Comparison of ENCODE assay signal across 13 cellular contexts in genomic region chr1:149942207-149942606, GRCh38. TPM values are rescaled to one million over a fixed set of nuclear protein-coding genes. Genes with fewer than 3 reads are reported as not detected.
DNase-seq lines count a peak whose midpoint lies in the region; ATAC-seq and TF ChIP-seq lines count a peak whose summit lies in the region.
"Had no signal": no experiment of that assay in that cellular context is flagged by ENCODE, and none has a peak within 500 bp of the region (broad histone marks: within the 10 kb centered on the region; RNA-seq: fewer than 3 reads in every experiment).

No MANE protein-coding gene starts in this region.

- no peak overlapping the region for H3K4me3 Mint-ChIP-seq in CD14-positive monocyte
- H3K4me3 Mint-ChIP-seq: effector memory CD8-positive, alpha-beta T cell had no signal

- H3K9ac ChIP-seq in Karpas-422 (ENCODE audit: low read length) (no peak overlapping the region), mesenchymal stem cell (ENCODE audit: low read length) (no peak overlapping the region)

- H4K8ac ChIP-seq in mesenchymal stem cell (ENCODE audit: low read length) = no peak overlapping the region

- peaks cover 29% of the 10 kb centered on the region for H3K79me1 ChIP-seq in mesenchymal stem cell (replicated peaks; ENCODE audit: low read length, poor library complexity, severe bottlenecking)

- H3K9me3 ChIP-seq in Karpas-422 (ENCODE audit: low read length) (no peaks in the 10 kb centered on the region), mesenchymal stem cell (ENCODE audit: control insufficient read depth, low read length) (no peaks in the 10 kb centered on the region)
- H3K9me3 ChIP-seq: tibial artery had no signal

- H3K36me3 ChIP-seq in Karpas-422 (ENCODE audit: insufficient read depth, low read length) (no peaks in the 10 kb centered on the region), mesenchymal stem cell (ENCODE audit: control insufficient read depth in 1 of 2, insufficient read depth in 2 of 2, low read depth in 1 of 2, low read length in 2 of 2) (peaks cover 28 to 32% of the 10 kb centered on the region in 2 experiments)

- H3K4me3 ChIP-seq in AG09309 (ENCODE audit: control insufficient read depth, low read depth, low read length) (no peak overlapping the region), Karpas-422 (ENCODE audit: low read length) (no peak overlapping the region), mesenchymal stem cell (ENCODE audit: insufficient read depth in 1 of 2, low read depth in 1 of 2, low read length in 2 of 2) (no peak overlapping the region)
- H3K4me3 ChIP-seq: tibial artery had no signal

- no peak overlapping the region for H3K4ac ChIP-seq in mesenchymal stem cell (ENCODE audit: low read depth in 1 of 2, low read length in 2 of 2)

- H2BK12ac ChIP-seq in mesenchymal stem cell (ENCODE audit: low read length in 2 of 2) = no peak overlapping the region

- ATAC-seq in HG03175 (IDR thresholded peaks at IDR 0.05; ENCODE audit: unreplicated experiment) = no peak
- ATAC-seq in GM18517 (IDR thresholded peaks at IDR 0.05; ENCODE audit: unreplicated experiment) = no peak
- ATAC-seq: effector memory CD8-positive, alpha-beta T cell had no signal

- peaks cover 9 to 23% (median 10%) of the 10 kb centered on the region in 3 donors for H3K27me3 Mint-ChIP-seq in CD14-positive monocyte (ENCODE audit: low read depth in 3 of 3)
- H3K27me3 Mint-ChIP-seq: effector memory CD8-positive, alpha-beta T cell had no signal

- H3K4me2 ChIP-seq in Karpas-422 (ENCODE audit: low read depth, low read length, poor library complexity, severe bottlenecking) (no peak overlapping the region), mesenchymal stem cell (ENCODE audit: low read length, poor library complexity, severe bottlenecking) (no peak overlapping the region)

- H3K27ac ChIP-seq in Karpas-422 (ENCODE audit: low read length) (no peak overlapping the region), mesenchymal stem cell (ENCODE audit: low read length, poor library complexity, severe bottlenecking) (no peak overlapping the region)

- peaks cover 23% of the 10 kb centered on the region for H3K4me1 Mint-ChIP-seq in CD14-positive monocyte

- no peak overlapping the region for H2BK5ac ChIP-seq in mesenchymal stem cell (ENCODE audit: low read depth, low read length, poor library complexity, severe bottlenecking)

- H2BK15ac ChIP-seq in mesenchymal stem cell (ENCODE audit: low read depth, poor library complexity, severe bottlenecking) = no peak overlapping the region

- no peaks in the 10 kb centered on the region for H3K79me2 ChIP-seq in Karpas-422 (ENCODE audit: low read length)

- peaks cover 0 to 3% of the 10 kb centered on the region in 2 donors for H3K36me3 Mint-ChIP-seq in CD14-positive monocyte

- no peak overlapping the region for H4K91ac ChIP-seq in mesenchymal stem cell (ENCODE audit: low read length)

- no peak overlapping the region for H2BK120ac ChIP-seq in mesenchymal stem cell (ENCODE audit: low read depth, low read length)

- peak; percentile 20 for TF ChIP-seq CTCF in AG09309 (IDR thresholded peaks at IDR 0.05; ENCODE audit: control insufficient read depth, insufficient read depth, low read depth, low read length, missing control alignments)
- TF ChIP-seq CTCF in CD14-positive monocyte (IDR thresholded peaks at IDR 0.05) = no peak

- H4K20me1 ChIP-seq in Karpas-422 (ENCODE audit: insufficient read depth, low read depth, low read length) = no peaks in the 10 kb centered on the region

- DNase-seq in AG09309 (ENCODE audit: low read depth) (no peak), Karpas-422 (peak; percentile 0), dermis blood vessel endothelial cell (peak; percentile 59), mesenchymal stem cell (peak; percentile 57), CD14-positive monocyte (ENCODE audit: low spot score) (no peak), dedifferentiated amniotic fluid mesenchymal stem cell (ENCODE audit: extremely low spot score) (no peak)
- DNase-seq: activated CD4-positive, alpha-beta T cell treated with anti-CD3 and anti-CD28 coated beads, Interleukin-2, amount 50 U/mL, for 1 hour; effector memory CD8-positive, alpha-beta T cell; GDM1; NCI-H1105; tibial artery had no signal

- intact Hi-C loops in CD14-positive monocyte (cut with micrococcal nuclease) = no loop called here

- no peak overlapping the region for H3K23ac ChIP-seq in mesenchymal stem cell (ENCODE audit: low read length in 2 of 2)

- H2AK5ac ChIP-seq in mesenchymal stem cell (ENCODE audit: low read length, severe bottlenecking) = no peak overlapping the region

- H3K27me3 ChIP-seq in Karpas-422 (ENCODE audit: low read length) (no peaks in the 10 kb centered on the region), mesenchymal stem cell (ENCODE audit: control insufficient read depth in 1 of 2, insufficient read depth in 1 of 2, low read length in 2 of 2) (no peaks in the 10 kb centered on the region)
- H3K27me3 ChIP-seq: tibial artery had no signal

- peaks cover 0 to 2% (median 0%) of the 10 kb centered on the region in 7 donors for H3K9me3 Mint-ChIP-seq in CD14-positive monocyte
- H3K9me3 Mint-ChIP-seq: effector memory CD8-positive, alpha-beta T cell had no signal

- no peaks in the 10 kb centered on the region for H3K9me2 ChIP-seq in Karpas-422 (replicated peaks; ENCODE audit: insufficient read depth, low read length)

- H3K18ac ChIP-seq in mesenchymal stem cell (ENCODE audit: low read depth in 1 of 2, low read length in 2 of 2) = no peak overlapping the region

- H3K4me1 ChIP-seq in Karpas-422 (ENCODE audit: low read length) = peaks cover 8% of the 10 kb centered on the region
- H3K4me1 ChIP-seq in mesenchymal stem cell (ENCODE audit: control insufficient read depth, insufficient read depth, low read depth, low read length) = peaks cover 9% of the 10 kb centered on the region

- H2AFZ ChIP-seq in Karpas-422 (ENCODE audit: low read length) = no peak overlapping the region
- H2AFZ ChIP-seq in mesenchymal stem cell (ENCODE audit: low read depth, low read length) = no peak overlapping the region

- WGBS in mesenchymal stem cell = 79% methylated on average over 4 of the region's 5 CpGs

- H3K27ac Mint-ChIP-seq in CD14-positive monocyte = no peak overlapping the region

- no peak overlapping the region for H3K14ac ChIP-seq in mesenchymal stem cell (ENCODE audit: low read length in 2 of 2)

RNA-seq across cellular contexts. Expression of gene MTMR11, which starts 5.5 kb away (rescaled TPM):
- total RNA-seq in Karpas-422 (2014; rRNA removed; shearing (Covaris generic); ENCODE audit: low replicate concordance) = not detected in 2 replicates
- 0.47 and 1.5 TPM in 2 replicates for total RNA-seq in dermis blood vessel endothelial cell
- 5.1 TPM for polyA plus RNA-seq in mesenchymal stem cell (2013, experiment 1 of 2)
- polyA plus RNA-seq in mesenchymal stem cell (2013, experiment 2 of 2) = 5.3 TPM
- polyA plus RNA-seq in CD14-positive monocyte = 10 to 100 TPM; 53.1 to 54.6 TPM

RNA-seq across cellular contexts. Expression of gene SF3B4, which starts 14.6 kb away (rescaled TPM):
- total RNA-seq in Karpas-422 (2014; rRNA removed; shearing (Covaris generic); ENCODE audit: low replicate concordance) = 10.9 and 18.8 TPM in 2 replicates
- total RNA-seq in dermis blood vessel endothelial cell = 7.8 and 16.3 TPM in 2 replicates
- polyA plus RNA-seq in mesenchymal stem cell (2013, experiment 1 of 2) = 76.7 TPM
- polyA plus RNA-seq in mesenchymal stem cell (2013, experiment 2 of 2) = 78.0 TPM
- 10 to 100 TPM; 52.2 to 78.6 TPM for polyA plus RNA-seq in CD14-positive monocyte

RNA-seq across cellular contexts. Expression of gene SV2A, which starts 24.6 kb away (rescaled TPM):
- total RNA-seq in Karpas-422 (2014; rRNA removed; shearing (Covaris generic); ENCODE audit: low replicate concordance) = not detected in 2 replicates
- 3.9 and 6.7 TPM in 2 replicates for total RNA-seq in dermis blood vessel endothelial cell
- polyA plus RNA-seq in mesenchymal stem cell (2013, experiment 1 of 2) = 44.6 TPM
- polyA plus RNA-seq in mesenchymal stem cell (2013, experiment 2 of 2) = 44.3 TPM
- polyA plus RNA-seq in CD14-positive monocyte = under 1 TPM; 0.14 to 0.17 TPM

RNA-seq across cellular contexts. Expression of gene BOLA1, which starts 42.8 kb away (rescaled TPM):
- total RNA-seq in Karpas-422 (2014; rRNA removed; shearing (Covaris generic); ENCODE audit: low replicate concordance) = 0.47 and 1.2 TPM in 2 replicates
- total RNA-seq in dermis blood vessel endothelial cell = 10.1 and 12.8 TPM in 2 replicates
- polyA plus RNA-seq in mesenchymal stem cell (2013, experiment 1 of 2) = 5.0 TPM
- polyA plus RNA-seq in mesenchymal stem cell (2013, experiment 2 of 2) = 4.4 TPM
- 10 to 100 TPM; 17.6 to 17.8 TPM for polyA plus RNA-seq in CD14-positive monocyte

Comparison
In these comparisons a context has a peak if more than half of its experiments do, and no peak if none do; other contexts are left out.
1. DNase-seq: peak in Karpas-422 (single experiment), dermis blood vessel endothelial cell (single experiment) and mesenchymal stem cell (single experiment); none in AG09309 (single experiment), CD14-positive monocyte (single experiment) and dedifferentiated amniotic fluid mesenchymal stem cell (single experiment).